In genomic region chr16:30609928-30610839, GRCh38 we compare ENCODE assay signal across 8 cellular contexts. TPM values are rescaled to one million over a fixed set of nuclear protein-coding genes. Genes with fewer than 3 reads are reported as not detected.
DNase-seq lines count a peak whose midpoint lies in the region; ATAC-seq and TF ChIP-seq lines count a peak whose summit lies in the region.

ZNF689 (minus strand) TSS chr16:30610389; CDS start chr16:30610041, 348 bp downstream.

- BruUV-seq in A673 (replicated peaks; lab: Mats Ljungman, UMichigan), result TSS peak; percentile 73

- no peaks in the 10 kb centered on the region for H3K27me3 ChIP-seq in A673 (replicated peaks; ENCODE audit: insufficient read depth, low read depth, low read length, poor library complexity)
- no peaks in the 10 kb centered on the region for H3K27me3 ChIP-seq in breast epithelium
- no peaks in the 10 kb centered on the region for H3K27me3 ChIP-seq in iPS-20b (ENCODE audit: insufficient read depth, low read length)

- peak; percentile 98 for DNase-seq in A673 (ENCODE audit: low spot score)
- peak; percentile 88 for DNase-seq in NCI-H2196 treated with DMSO at 0.1 percent for 48 hours (lab: John Stamatoyannopoulos, UW; ENCODE audit: unreplicated experiment)
- DNase-seq in breast epithelium (ENCODE audit: low spot score in 2 of 2), result peak; percentile 90 to 95

- no peak for TF ChIP-seq CTCF in A673 (conservative IDR thresholded peaks at IDR 0.05; ENCODE audit: low read depth, low read length)
- TF ChIP-seq CTCF in VCaP (conservative IDR thresholded peaks at IDR 0.05), result no peak
- no peak for TF ChIP-seq CTCF in breast epithelium (IDR thresholded peaks at IDR 0.05)

- POLR2A ChIA-PET in A673 (lab: Charles Lee; ENCODE audit: low non-redundant PET), result interaction anchor here (0.6 to 0.9 kb wide), 2 partner anchors 9 to 298 kb away, joined by 3 to 7 read pairs; no protein-coding TSS in a partner anchor

- H3K27ac ChIP-seq in A673 (ENCODE audit: low read depth, low read length, poor library complexity, severe bottlenecking) (peak within 1 kb of the TSS; percentile 97), VCaP (peak within 1 kb of the TSS; percentile 97), breast epithelium (peak within 1 kb of the TSS; percentile 92 to 93), iPS-20b (ENCODE audit: low read length) (peak within 1 kb of the TSS; percentile 89), skin epidermis (peak within 1 kb of the TSS; percentile 91 to 100 (median 97))

- H3K9me3 ChIP-seq in A673 (ENCODE audit: low read depth, low read length, poor library complexity, severe bottlenecking) (no peaks in the 10 kb centered on the region), breast epithelium (no peaks in the 10 kb centered on the region), iPS-20b (ENCODE audit: insufficient read depth, low read depth, low read length) (no peaks in the 10 kb centered on the region)

- peak; percentile 93 for ATAC-seq in GM18868 (IDR thresholded peaks at IDR 0.05; ENCODE audit: unreplicated experiment)
- ATAC-seq in HG03108 (IDR thresholded peaks at IDR 0.05; ENCODE audit: unreplicated experiment), result peak; percentile 76

- TF ChIP-seq POLR2A in breast epithelium (IDR thresholded peaks at IDR 0.05), result peak; percentile 10

- peak within 1 kb of the TSS; percentile 98 for H3K9ac ChIP-seq in iPS-20b (ENCODE audit: low read depth, low read length)

- intact Hi-C loops in A673 (cut with micrococcal nuclease; ENCODE audit: unreplicated experiment), result no loop called here
- intact Hi-C loops in breast epithelium (cut with DNase I; ENCODE audit: low total_unique reads), result no loop called here

- peaks cover 27% of the 10 kb centered on the region for H3K36me3 ChIP-seq in A673 (ENCODE audit: insufficient read depth, low read length, poor library complexity, severe bottlenecking)
- H3K36me3 ChIP-seq in breast epithelium, result no peaks in the 10 kb centered on the region
- peaks cover 27% of the 10 kb centered on the region for H3K36me3 ChIP-seq in iPS-20b (ENCODE audit: insufficient read depth, low read depth, low read length)

- H3K4me3 ChIP-seq in A673 (ENCODE audit: low read depth, low read length, poor library complexity, severe bottlenecking), result peak within 1 kb of the TSS; percentile 86
- peak within 1 kb of the TSS; percentile 69 to 89 (median 88) for H3K4me3 ChIP-seq in breast epithelium
- peak within 1 kb of the TSS; percentile 86 for H3K4me3 ChIP-seq in iPS-20b (ENCODE audit: low read length)
- H3K4me3 ChIP-seq in skin epidermis, result peak within 1 kb of the TSS; percentile 68 to 95 (median 79)

- CTCF ChIA-PET in A673 (lab: Charles Lee), result interaction anchor here (0.7 to 1.5 kb wide), 3 partner anchors 12 to 180 kb away, joined by 3 to 6 read pairs (median 5); partner anchors contain the start of gene DCTPP1

- H3K4me1 ChIP-seq in A673 (ENCODE audit: insufficient read depth, low read length, poor library complexity, severe bottlenecking) (peaks cover 4% of the 10 kb centered on the region), breast epithelium (no peaks in the 10 kb centered on the region), iPS-20b (ENCODE audit: insufficient read depth, low read length) (no peaks in the 10 kb centered on the region)

RNA-seq across cellular contexts. Expression of gene ZNF689, which starts in this region (rescaled TPM):
- total RNA-seq in A673 (2021) (18.1 and 21.1 TPM in 2 replicates), breast epithelium (10 to 100 TPM in 2 of 3 donors, 1 to 10 TPM in 1; 7.0 to 15.4 (median 12.8) TPM)

Comparison
In these comparisons a context has a peak if more than half of its experiments do, and no peak if none do; other contexts are left out.
1. Peak in every context shown above with its lines: DNase-seq, ATAC-seq, H3K4me3 ChIP-seq and H3K27ac ChIP-seq.